In the genomic region with DNA sequence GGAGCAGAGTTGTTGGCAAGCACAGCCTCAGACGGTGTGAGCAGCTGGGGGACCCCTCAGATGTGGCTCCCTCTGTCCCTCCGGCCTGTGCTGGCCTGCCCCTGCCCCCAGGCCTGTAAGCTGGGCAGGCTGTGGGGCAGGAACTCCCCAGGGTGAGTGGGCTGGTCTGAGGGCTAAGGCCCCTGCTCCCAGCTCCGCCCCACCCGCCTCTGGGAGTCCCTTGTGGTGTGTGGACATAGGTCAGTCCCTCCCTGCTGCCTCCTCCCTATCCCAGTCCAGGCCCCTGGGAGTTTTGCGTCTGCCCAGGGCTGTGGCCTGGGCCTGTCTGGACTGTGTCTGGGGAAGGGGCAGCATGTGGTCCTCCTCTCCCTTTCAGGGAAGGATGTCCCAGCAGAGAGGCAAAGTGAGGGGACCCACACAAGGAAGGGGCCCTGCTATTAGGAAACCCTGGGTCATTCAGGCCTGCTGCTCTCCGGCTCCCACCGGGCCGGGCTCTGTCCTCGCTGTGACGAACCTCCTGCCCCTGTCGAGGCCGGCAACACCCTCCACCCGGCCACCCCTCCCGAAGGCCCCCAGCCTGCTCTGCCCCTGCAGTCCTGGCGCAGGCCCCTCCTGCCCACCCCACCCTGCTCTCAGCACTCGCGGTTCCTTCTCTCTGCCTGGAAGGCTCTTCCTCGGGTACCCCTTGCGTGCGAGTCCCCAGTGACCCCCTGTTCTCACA, we compare ENCODE assay signal across 8 cellular contexts. TPM values are rescaled to one million over a fixed set of nuclear protein-coding genes. Genes with fewer than 3 reads are reported as not detected.
DNase-seq lines count a peak whose midpoint lies in the region; ATAC-seq and TF ChIP-seq lines count a peak whose summit lies in the region.

No MANE protein-coding gene starts in this region.

- peaks cover 6% of the 10 kb centered on the region; the same call in 1 of the 2 replicates for H3K27me3 Mint-ChIP-seq in WTC11 (ENCODE audit: low read depth)
- peaks cover 20% of the 10 kb centered on the region for H3K27me3 Mint-ChIP-seq in activated CD4-positive, alpha-beta memory T cell treated with anti-CD3 and anti-CD28 coated beads, Interleukin-2, amount 10 ng/mL, durations not matched to agents 7 days and 5 days

- DNase-seq in ELF-1 (ENCODE audit: low read depth, low spot score) = peak; percentile 73
- peak; percentile 25 for DNase-seq in WTC11 (ENCODE audit: low spot score)
- peak; percentile 82 for DNase-seq in hepatic stellate cell (ENCODE audit: low spot score)
- DNase-seq in putamen (ENCODE audit: low spot score) = peak; percentile 64
- no peak for DNase-seq in activated CD4-positive, alpha-beta memory T cell treated with anti-CD3 and anti-CD28 coated beads, Interleukin-2, amount 10 ng/mL, durations not matched to agents 7 days and 5 days
- no peak for DNase-seq in NCI-H774 (lab: John Stamatoyannopoulos, UW)
- DNase-seq in activated effector memory CD4-positive, alpha-beta T cell treated with anti-CD3 and anti-CD28 coated beads, Interleukin-2, amount 50 U/mL, for 16 hours = no peak

- no peaks in the 10 kb centered on the region for H3K36me3 Mint-ChIP-seq in WTC11
- no peaks in the 10 kb centered on the region for H3K36me3 Mint-ChIP-seq in activated CD4-positive, alpha-beta memory T cell treated with anti-CD3 and anti-CD28 coated beads, Interleukin-2, amount 10 ng/mL, durations not matched to agents 7 days and 5 days (ENCODE audit: low read depth)

- POLR2A ChIA-PET in WTC11 (lab: Charles Lee) = interaction anchor here (1.8 kb wide), 2 partner anchors 9 to 25 kb away, joined by 4 to 5 read pairs; partner anchors contain the start of gene MRPL20
- POLR2A ChIA-PET in activated CD4-positive, alpha-beta memory T cell treated with anti-CD3 and anti-CD28 coated beads, Interleukin-2, amount 10 ng/mL, durations not matched to agents 7 days and 5 days (lab: Charles Lee) = no interaction called here

- H3K9me3 Mint-ChIP-seq in WTC11 = no peaks in the 10 kb centered on the region
- H3K9me3 Mint-ChIP-seq in activated CD4-positive, alpha-beta memory T cell treated with anti-CD3 and anti-CD28 coated beads, Interleukin-2, amount 10 ng/mL, durations not matched to agents 7 days and 5 days = no peaks in the 10 kb centered on the region

- no peak for ATAC-seq in WTC11
- ATAC-seq in GM21576 (IDR thresholded peaks at IDR 0.05; ENCODE audit: unreplicated experiment) = no peak

- no peak overlapping the region for H3K27ac Mint-ChIP-seq in WTC11
- H3K27ac Mint-ChIP-seq in activated CD4-positive, alpha-beta memory T cell treated with anti-CD3 and anti-CD28 coated beads, Interleukin-2, amount 10 ng/mL, durations not matched to agents 7 days and 5 days = no peak overlapping the region

- no peak overlapping the region for H3K4me3 Mint-ChIP-seq in WTC11
- no peak overlapping the region for H3K4me3 Mint-ChIP-seq in activated CD4-positive, alpha-beta memory T cell treated with anti-CD3 and anti-CD28 coated beads, Interleukin-2, amount 10 ng/mL, durations not matched to agents 7 days and 5 days

- TF ChIP-seq CTCF in WTC11 (IDR thresholded peaks at IDR 0.05) = no peak

- CTCF ChIA-PET in WTC11 (lab: Charles Lee) = interaction anchor here (0.6 kb wide), 1 partner anchor 9 kb away, joined by 3 read pairs; no protein-coding TSS in a partner anchor
- CTCF ChIA-PET in activated CD4-positive, alpha-beta memory T cell treated with anti-CD3 and anti-CD28 coated beads, Interleukin-2, amount 10 ng/mL, durations not matched to agents 7 days and 5 days (lab: Charles Lee) = no interaction called here

- peaks cover 32% of the 10 kb centered on the region for H3K4me1 Mint-ChIP-seq in WTC11
- H3K4me1 Mint-ChIP-seq in activated CD4-positive, alpha-beta memory T cell treated with anti-CD3 and anti-CD28 coated beads, Interleukin-2, amount 10 ng/mL, durations not matched to agents 7 days and 5 days = peaks cover 8% of the 10 kb centered on the region

TF ChIP-seq in WTC11, 78 proteins besides CTCF, POLR2A, EP300 and RAD21:
- 0 out of 2 replicates have a peak, but pooled peaks have one; percentile 19 for TF ChIP-seq GABPB1 (CRISPR knock-in tag; IDR thresholded peaks at IDR 0.05)
- TF ChIP-seq, protein P1, sequence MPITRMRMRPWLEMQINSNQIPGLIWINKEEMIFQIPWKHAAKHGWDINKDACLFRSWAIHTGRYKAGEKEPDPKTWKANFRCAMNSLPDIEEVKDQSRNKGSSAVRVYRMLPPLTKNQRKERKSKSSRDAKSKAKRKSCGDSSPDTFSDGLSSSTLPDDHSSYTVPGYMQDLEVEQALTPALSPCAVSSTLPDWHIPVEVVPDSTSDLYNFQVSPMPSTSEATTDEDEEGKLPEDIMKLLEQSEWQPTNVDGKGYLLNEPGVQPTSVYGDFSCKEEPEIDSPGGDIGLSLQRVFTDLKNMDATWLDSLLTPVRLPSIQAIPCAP (CRISPR knock-in tag; IDR thresholded peaks at IDR 0.05) = no peak
- no peak for TF ChIP-seq SMAD4 (CRISPR knock-in tag; IDR thresholded peaks at IDR 0.05)
TF ChIP-seq in WTC11: peak in this region for 1.

RNA-seq across cellular contexts. Expression of gene VWA1, which starts 3.5 kb away (rescaled TPM):
- 28.3 to 35.5 TPM (median 28.3 TPM) in 3 replicates for total RNA-seq in WTC11 (2021)
- total RNA-seq in activated CD4-positive, alpha-beta memory T cell treated with anti-CD3 and anti-CD28 coated beads, Interleukin-2, amount 10 ng/mL, durations not matched to agents 7 days and 5 days = under 1 TPM; 0.33 to 0.45 TPM

RNA-seq across cellular contexts. Expression of gene ANKRD65, which starts 10.9 kb away (rescaled TPM):
- 1.6 to 2.8 TPM (median 1.9 TPM) in 3 replicates for total RNA-seq in WTC11 (2021)
- total RNA-seq in activated CD4-positive, alpha-beta memory T cell treated with anti-CD3 and anti-CD28 coated beads, Interleukin-2, amount 10 ng/mL, durations not matched to agents 7 days and 5 days = not detected

RNA-seq across cellular contexts. Expression of gene ATAD3C, which starts 17.5 kb away (rescaled TPM):
- 0.60 to 0.94 TPM (median 0.61 TPM) in 3 replicates for total RNA-seq in WTC11 (2021)
- 1 to 10 TPM in 1 of 2 experiments, under 1 TPM in 1; 0.98 to 1.4 TPM for total RNA-seq in activated CD4-positive, alpha-beta memory T cell treated with anti-CD3 and anti-CD28 coated beads, Interleukin-2, amount 10 ng/mL, durations not matched to agents 7 days and 5 days

RNA-seq across cellular contexts. Expression of gene MRPL20, which starts 24.9 kb away (rescaled TPM):
- 126 to 156 TPM (median 134 TPM) in 3 replicates for total RNA-seq in WTC11 (2021)
- 10 to 100 TPM; 82.8 to 87.3 TPM for total RNA-seq in activated CD4-positive, alpha-beta memory T cell treated with anti-CD3 and anti-CD28 coated beads, Interleukin-2, amount 10 ng/mL, durations not matched to agents 7 days and 5 days

RNA-seq across cellular contexts. Expression of gene CCNL2, which starts 32.9 kb away (rescaled TPM):
- total RNA-seq in WTC11 (2021) = 117 to 142 TPM (median 117 TPM) in 3 replicates
- total RNA-seq in activated CD4-positive, alpha-beta memory T cell treated with anti-CD3 and anti-CD28 coated beads, Interleukin-2, amount 10 ng/mL, durations not matched to agents 7 days and 5 days = 100 to 1,000 TPM; 104 TPM

Comparison
In these comparisons a context has a peak if more than half of its experiments do, and no peak if none do; other contexts are left out.
1. DNase-seq: peak in ELF-1 (single experiment), WTC11 (single experiment), hepatic stellate cell (single experiment) and putamen (single experiment); none in activated CD4-positive, alpha-beta memory T cell treated with anti-CD3 and anti-CD28 coated beads, Interleukin-2, amount 10 ng/mL, durations not matched to agents 7 days and 5 days (single experiment), NCI-H774 (single experiment) and activated effector memory CD4-positive, alpha-beta T cell treated with anti-CD3 and anti-CD28 coated beads, Interleukin-2, amount 50 U/mL, for 16 hours (single experiment).
2. RNA of gene VWA1, which starts 3.5 kb away (total RNA-seq): 28.3 to 35.5 TPM in WTC11; 0.33 to 0.45 TPM in activated CD4-positive, alpha-beta memory T cell treated with anti-CD3 and anti-CD28 coated beads, Interleukin-2, amount 10 ng/mL, durations not matched to agents 7 days and 5 days; every median in the first group is over 10 times any median in the second.